8 cellular contexts compared by ENCODE assay signal in the genomic region with DNA sequence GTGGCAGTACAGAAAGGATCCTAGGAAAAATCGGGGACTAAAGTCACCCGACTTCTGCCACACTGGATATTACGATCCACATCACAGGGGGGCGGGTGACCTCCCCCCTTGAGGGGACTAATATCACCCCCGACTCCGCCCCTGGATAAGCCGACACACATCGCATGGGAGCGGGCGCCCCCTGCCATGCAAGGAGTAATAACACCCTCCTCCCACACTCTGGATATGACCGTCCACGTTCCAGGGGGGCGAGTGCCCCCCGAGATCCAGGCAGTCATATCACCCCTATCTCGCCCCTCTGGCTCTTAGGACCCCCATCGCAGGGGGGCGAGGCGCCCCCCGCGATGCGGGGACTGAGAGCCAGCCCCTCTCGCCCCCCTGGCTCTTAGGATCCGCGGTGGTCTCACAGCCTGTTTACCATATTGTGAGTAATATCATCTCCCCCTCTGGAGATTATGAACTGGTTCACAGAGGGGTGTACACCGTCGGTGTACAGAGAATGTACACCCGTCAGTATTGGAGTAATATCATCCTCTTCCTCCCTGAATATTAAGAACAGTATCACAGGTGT.
A peak's percentile ranks its signal among the peaks of the same experiment; 100 is the strongest.
DNase-seq lines count a peak whose midpoint lies in the region; ATAC-seq and TF ChIP-seq lines count a peak whose summit lies in the region.

No MANE protein-coding gene starts in this region.

- peak; percentile 23 for DNase-seq in GM19238 (ENCODE audit: insufficient read length, low spot score)
- DNase-seq in T-cell = peak in 22 of 34 experiments; percentile 5 to 34 (median 14)
- peak in 1 of 5 donors; percentile 31 for DNase-seq in heart left ventricle
- DNase-seq in stimulated activated CD4-positive, alpha-beta T cell treated with anti-CD3 and anti-CD28 coated beads, Interleukin-2, amount 100 ng/mL, for 4 hours (ENCODE audit: low read depth) = peak; percentile 11
- DNase-seq in GDM1 (lab: John Stamatoyannopoulos, UW) = no peak
- no peak for DNase-seq in DMS153 (lab: John Stamatoyannopoulos, UW)

- peaks cover 17 to 23% of the 10 kb centered on the region in 2 donors for H3K27me3 Mint-ChIP-seq in T-cell

- no peaks in the 10 kb centered on the region for H3K36me3 Mint-ChIP-seq in T-cell

- H3K9me3 Mint-ChIP-seq in T-cell = no peaks in the 10 kb centered on the region

- CTCF ChIA-PET in T-cell (lab: Charles Lee) = interaction anchor here in 1 of 2 donors (0.8 kb wide), 1 partner anchor 76 kb away, joined by 4 read pairs; no protein-coding TSS in a partner anchor

- TF ChIP-seq POLR2A in heart left ventricle (IDR thresholded peaks at IDR 0.05) = no peak

- H3K36me3 ChIP-seq in heart left ventricle = no peaks in the 10 kb centered on the region

- H3K4me1 ChIP-seq in heart left ventricle = no peaks in the 10 kb centered on the region

- no peak overlapping the region for H3K27ac Mint-ChIP-seq in T-cell

- no peak overlapping the region for H3K27ac ChIP-seq in heart left ventricle

- H3K27me3 ChIP-seq in heart left ventricle = peaks cover 0 to 16% (median 6%) of the 10 kb centered on the region in 9 donors

- H3K4me3 ChIP-seq in heart left ventricle = no peak overlapping the region

- POLR2A ChIA-PET in T-cell (lab: Charles Lee) = no interaction called here

- intact Hi-C loops in heart left ventricle (cut with DNase I) = loop anchor here in 5 of 10 donors (10.0 kb wide), 4 partner anchors 75 to 655 kb away; no protein-coding TSS in a partner anchor

- H3K4me3 Mint-ChIP-seq in T-cell = no peak overlapping the region

- H3K9me3 ChIP-seq in heart left ventricle = no peaks in the 10 kb centered on the region

- WGBS in heart left ventricle, 4 donors = 10 to 23% (median 13%) methylated on average over 10 to 27 of the region's 27 CpGs

- TF ChIP-seq CTCF in heart left ventricle (IDR thresholded peaks at IDR 0.05) = peak; percentile 23 to 50 (median 34)

- ATAC-seq in T-cell (replicated peaks in 1 of 4) (peak; percentile 45 to 54 (median 52)), heart left ventricle (peak in 1 of 4 donors; percentile 44), HG02571 (IDR thresholded peaks at IDR 0.05; ENCODE audit: unreplicated experiment) (no peak), GM18519 (IDR thresholded peaks at IDR 0.05; ENCODE audit: low FRiP score, unreplicated experiment) (no peak)

- H3K4me1 Mint-ChIP-seq in T-cell = peaks cover 0 to 4% (median 3%) of the 10 kb centered on the region in 3 donors

Comparison
In these comparisons a context has a peak if more than half of its experiments do, and no peak if none do; other contexts are left out.
1. DNase-seq: peak in GM19238 (single experiment), T-cell (22 of 34) and stimulated activated CD4-positive, alpha-beta T cell treated with anti-CD3 and anti-CD28 coated beads, Interleukin-2, amount 100 ng/mL, for 4 hours (single experiment); none in GDM1 (single experiment) and DMS153 (single experiment).
2. ATAC-seq: peak in T-cell (4 of 4); none in HG02571 (single experiment) and GM18519 (single experiment).